1 cellular context compared by ENCODE assay signal in the genomic region with DNA sequence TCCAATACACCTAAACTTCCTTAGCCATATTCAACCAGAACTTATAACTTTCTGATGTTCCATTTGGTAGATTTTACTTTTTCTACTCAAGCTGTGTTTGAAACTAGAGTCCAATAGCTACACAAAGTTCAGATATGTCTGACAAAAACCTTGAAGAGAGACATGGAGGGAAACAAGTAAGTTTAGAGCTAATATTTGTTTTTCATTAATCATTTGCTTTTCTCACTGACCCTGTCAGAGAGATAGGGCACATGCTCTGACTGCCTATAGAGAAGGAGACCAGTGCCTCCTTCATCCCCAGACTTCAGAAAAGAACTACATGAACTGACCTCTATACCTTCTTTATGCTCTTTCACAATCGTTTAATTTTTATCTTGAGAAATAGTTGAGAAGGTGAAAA.
TF ChIP-seq lines count a peak whose summit lies in the region.

No MANE protein-coding gene starts in this region.

TF ChIP-seq in HepG2, 621 proteins besides CTCF, POLR2A, EP300 and RAD21 (continued from another document and continues in another):
- TF ChIP-seq, protein P1, sequence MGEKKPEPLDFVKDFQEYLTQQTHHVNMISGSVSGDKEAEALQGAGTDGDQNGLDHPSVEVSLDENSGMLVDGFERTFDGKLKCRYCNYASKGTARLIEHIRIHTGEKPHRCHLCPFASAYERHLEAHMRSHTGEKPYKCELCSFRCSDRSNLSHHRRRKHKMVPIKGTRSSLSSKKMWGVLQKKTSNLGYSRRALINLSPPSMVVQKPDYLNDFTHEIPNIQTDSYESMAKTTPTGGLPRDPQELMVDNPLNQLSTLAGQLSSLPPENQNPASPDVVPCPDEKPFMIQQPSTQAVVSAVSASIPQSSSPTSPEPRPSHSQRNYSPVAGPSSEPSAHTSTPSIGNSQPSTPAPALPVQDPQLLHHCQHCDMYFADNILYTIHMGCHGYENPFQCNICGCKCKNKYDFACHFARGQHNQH (CRISPR knock-in tag; IDR thresholded peaks at IDR 0.05): no peak
- no peak for TF ChIP-seq ZNF646 (CRISPR knock-in tag; IDR thresholded peaks at IDR 0.05)
- TF ChIP-seq RXRB (CRISPR knock-in tag; IDR thresholded peaks at IDR 0.05; ENCODE audit: borderline replicate concordance): peak; percentile 76
- TF ChIP-seq FOXJ3 (CRISPR knock-in tag; IDR thresholded peaks at IDR 0.05; ENCODE audit: borderline replicate concordance): peak; percentile 78; the same call in 1 of the 2 replicates
- TF ChIP-seq ZNF614 (CRISPR knock-in tag; IDR thresholded peaks at IDR 0.05; ENCODE audit: borderline replicate concordance): 0 out of 2 replicates have a peak, but pooled peaks have one; percentile 52
- TF ChIP-seq ZNF569 (CRISPR knock-in tag; IDR thresholded peaks at IDR 0.05; ENCODE audit: borderline replicate concordance): no peak
- TF ChIP-seq MEIS1 (CRISPR knock-in tag; IDR thresholded peaks at IDR 0.05; ENCODE audit: borderline replicate concordance): 0 out of 2 replicates have a peak, but pooled peaks have one; percentile 41
- peak; percentile 60; the same call in 1 of the 2 replicates for TF ChIP-seq SOX5 (CRISPR knock-in tag; IDR thresholded peaks at IDR 0.05; ENCODE audit: borderline replicate concordance)
- no peak for TF ChIP-seq ONECUT2 (CRISPR knock-in tag; IDR thresholded peaks at IDR 0.05)
- TF ChIP-seq SOX6 (IDR thresholded peaks at IDR 0.05): no peak
- TF ChIP-seq SOX6 (CRISPR knock-in tag; IDR thresholded peaks at IDR 0.05): peak; percentile 47; the same call in 1 of the 2 replicates
- TF ChIP-seq HNF1A (IDR thresholded peaks at IDR 0.05; ENCODE audit: low read depth): peak; percentile 96
- peak; percentile 96 for TF ChIP-seq HNF1A (CRISPR knock-in tag; IDR thresholded peaks at IDR 0.05; ENCODE audit: borderline replicate concordance)
- TF ChIP-seq NR2F6 (IDR thresholded peaks at IDR 0.05): peak; percentile 77
- TF ChIP-seq NR2F6 (CRISPR knock-in tag; IDR thresholded peaks at IDR 0.05): peak; percentile 75
- TF ChIP-seq ZNF770 (CRISPR knock-in tag; IDR thresholded peaks at IDR 0.05): peak; percentile 28; the same call in 1 of the 2 replicates
- TF ChIP-seq ZBTB34 (CRISPR knock-in tag; IDR thresholded peaks at IDR 0.05): no peak
- TF ChIP-seq, protein P2, sequence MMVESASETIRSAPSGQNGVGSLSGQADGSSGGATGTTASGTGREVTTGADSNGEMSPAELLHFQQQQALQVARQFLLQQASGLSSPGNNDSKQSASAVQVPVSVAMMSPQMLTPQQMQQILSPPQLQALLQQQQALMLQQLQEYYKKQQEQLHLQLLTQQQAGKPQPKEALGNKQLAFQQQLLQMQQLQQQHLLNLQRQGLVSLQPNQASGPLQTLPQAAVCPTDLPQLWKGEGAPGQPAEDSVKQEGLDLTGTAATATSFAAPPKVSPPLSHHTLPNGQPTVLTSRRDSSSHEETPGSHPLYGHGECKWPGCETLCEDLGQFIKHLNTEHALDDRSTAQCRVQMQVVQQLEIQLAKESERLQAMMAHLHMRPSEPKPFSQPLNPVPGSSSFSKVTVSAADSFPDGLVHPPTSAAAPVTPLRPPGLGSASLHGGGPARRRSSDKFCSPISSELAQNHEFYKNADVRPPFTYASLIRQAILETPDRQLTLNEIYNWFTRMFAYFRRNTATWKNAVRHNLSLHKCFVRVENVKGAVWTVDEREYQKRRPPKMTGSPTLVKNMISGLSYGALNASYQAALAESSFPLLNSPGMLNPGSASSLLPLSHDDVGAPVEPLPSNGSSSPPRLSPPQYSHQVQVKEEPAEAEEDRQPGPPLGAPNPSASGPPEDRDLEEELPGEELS (CRISPR knock-in tag; IDR thresholded peaks at IDR 0.05): 0 out of 2 replicates have a peak, but pooled peaks have one; percentile 26
- no peak for TF ChIP-seq GMEB2 (CRISPR knock-in tag; IDR thresholded peaks at IDR 0.05; ENCODE audit: low read depth)
- TF ChIP-seq ZMYM4 (CRISPR knock-in tag; IDR thresholded peaks at IDR 0.05): peak; percentile 57; the same call in 1 of the 2 replicates
- TF ChIP-seq PAXIP1 (CRISPR knock-in tag; conservative IDR thresholded peaks at IDR 0.05): peak; percentile 93
- TF ChIP-seq, protein P3, sequence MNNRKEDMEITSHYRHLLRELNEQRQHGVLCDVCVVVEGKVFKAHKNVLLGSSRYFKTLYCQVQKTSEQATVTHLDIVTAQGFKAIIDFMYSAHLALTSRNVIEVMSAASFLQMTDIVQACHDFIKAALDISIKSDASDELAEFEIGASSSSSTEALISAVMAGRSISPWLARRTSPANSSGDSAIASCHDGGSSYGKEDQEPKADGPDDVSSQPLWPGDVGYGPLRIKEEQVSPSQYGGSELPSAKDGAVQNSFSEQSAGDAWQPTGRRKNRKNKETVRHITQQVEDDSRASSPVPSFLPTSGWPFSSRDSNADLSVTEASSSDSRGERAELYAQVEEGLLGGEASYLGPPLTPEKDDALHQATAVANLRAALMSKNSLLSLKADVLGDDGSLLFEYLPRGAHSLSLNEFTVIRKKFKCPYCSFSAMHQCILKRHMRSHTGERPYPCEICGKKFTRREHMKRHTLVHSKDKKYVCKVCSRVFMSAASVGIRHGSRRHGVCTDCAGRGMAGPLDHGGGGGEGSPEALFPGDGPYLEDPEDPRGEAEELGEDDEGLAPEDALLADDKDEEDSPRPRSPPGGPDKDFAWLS (CRISPR knock-in tag; IDR thresholded peaks at IDR 0.05; ENCODE audit: borderline replicate concordance): no peak
